1 cellular context compared by ENCODE assay signal in genomic region chr1:193104906-193105820, GRCh38.
TF ChIP-seq lines count a peak whose summit lies in the region.

TSS of gene GLRX2 (minus strand) at chr1:193105414. CDS start at chr1:193105382, 32 bp downstream.

TF ChIP-seq in K562, 482 proteins besides CTCF, POLR2A, EP300 and RAD21 (continued from another document and continues in another):
- TF ChIP-seq TBL1XR1 (IDR thresholded peaks at IDR 0.05; ENCODE audit: low read length in 2 of 2) (0 out of 4 replicates have a peak, but pooled peaks of 1 of the 2 experiments have one; percentile 14), RBM34 (IDR thresholded peaks at IDR 0.05; ENCODE audit: borderline replicate concordance, insufficient read depth, low read length) (peak; percentile 90; the same call in 1 of the 2 replicates), PRPF4 (IDR thresholded peaks at IDR 0.05; ENCODE audit: insufficient read depth, low read depth, low read length, poor library complexity, severe bottlenecking) (no peak), CBFA2T2 (conservative IDR thresholded peaks at IDR 0.05) (no peak), HMGN3 (IDR thresholded peaks at IDR 0.05; ENCODE audit: borderline replicate concordance, extremely low read depth, insufficient read length, low read depth, low read length) (peak; percentile 85), RREB1 (CRISPR knock-in tag; IDR thresholded peaks at IDR 0.05) (no peak), ETV1 (tag; conservative IDR thresholded peaks at IDR 0.05; ENCODE audit: low read depth) (no peak), CREB5 (CRISPR knock-in tag; IDR thresholded peaks at IDR 0.05) (no peak), ATF7 (IDR thresholded peaks at IDR 0.05) (no peak), HDAC3 (IDR thresholded peaks at IDR 0.05; ENCODE audit: borderline replicate concordance, partially characterized antibody) (no peak), ETS2 (tag; IDR thresholded peaks at IDR 0.05; ENCODE audit: borderline replicate concordance, poor library complexity, severe bottlenecking) (no peak), MYNN (IDR thresholded peaks at IDR 0.05) (peak; percentile 78), MYNN (CRISPR knock-in tag; IDR thresholded peaks at IDR 0.05) (no peak), ZNF140 (CRISPR knock-in tag; IDR thresholded peaks at IDR 0.05) (no peak), REST (CRISPR knock-in tag; IDR thresholded peaks at IDR 0.05; ENCODE audit: low read depth) (peak; percentile 63; the same call in 1 of the 2 replicates), TSHZ1 (CRISPR knock-in tag; IDR thresholded peaks at IDR 0.05) (no peak), FOXM1 (IDR thresholded peaks at IDR 0.05; ENCODE audit: low read depth) (no peak), FOXM1 (CRISPR knock-in tag; IDR thresholded peaks at IDR 0.05; ENCODE audit: low read depth) (peak; percentile 67; the same call in 1 of the 2 replicates), NFXL1 (CRISPR knock-in tag; IDR thresholded peaks at IDR 0.05) (no peak), MXI1 (IDR thresholded peaks at IDR 0.05; ENCODE audit: low read depth, low read length) (0 out of 2 replicates have a peak, but pooled peaks have one; percentile 78), ZBTB33 (CRISPR knock-in tag; IDR thresholded peaks at IDR 0.05) (peak; percentile 47; the same call in 1 of the 2 replicates), ARID2 (IDR thresholded peaks at IDR 0.05) (no peak), IFI16 (CRISPR knock-in tag; IDR thresholded peaks at IDR 0.05) (no peak), ZNF764 (CRISPR knock-in tag; IDR thresholded peaks at IDR 0.05; ENCODE audit: low read depth) (no peak), FIP1L1 (IDR thresholded peaks at IDR 0.05; ENCODE audit: low read depth, low read length, poor library complexity, severe bottlenecking) (no peak), ZNF239 (CRISPR knock-in tag; IDR thresholded peaks at IDR 0.05) (no peak; the same call in 1 of the 2 replicates), ZNF197 (CRISPR knock-in tag; IDR thresholded peaks at IDR 0.05; ENCODE audit: low read depth) (no peak), POLR2AphosphoS2 (IDR thresholded peaks at IDR 0.05; ENCODE audit: low read length) (no peak; the same call in 1 of the 2 replicates)
